1 cellular context compared by ENCODE assay signal in genomic region chr1:16708704-16709103, GRCh38. TPM values are rescaled to one million over a fixed set of nuclear protein-coding genes. Genes with fewer than 3 reads are reported as not detected.
"Had no signal": no experiment of that assay in that cellular context is flagged by ENCODE, and none has a peak within 500 bp of the region (broad histone marks: within the 10 kb centered on the region; RNA-seq: fewer than 3 reads in every experiment).

No MANE protein-coding gene starts in this region.

RNA-seq across cellular contexts. Expression of gene RNU1-4, which starts 31.6 kb away (rescaled TPM):
- polyA plus RNA-seq: adipose tissue had no signal

RNA-seq across cellular contexts. Expression of gene RNU1-3, which starts 42.0 kb away (rescaled TPM):
- polyA plus RNA-seq: adipose tissue had no signal
